20 cellular contexts compared by ENCODE assay signal in genomic region chrX:101655540-101655939, GRCh38. TPM values are rescaled to one million over a fixed set of nuclear protein-coding genes. Genes with fewer than 3 reads are reported as not detected.
DNase-seq lines count a peak whose midpoint lies in the region; ATAC-seq, FAIRE-seq and TF ChIP-seq lines count a peak whose summit lies in the region.
"Had no signal": no experiment of that assay in that cellular context is flagged by ENCODE, and none has a peak within 500 bp of the region (broad histone marks: within the 10 kb centered on the region; RNA-seq: fewer than 3 reads in every experiment).

No MANE protein-coding gene starts in this region.

- no peaks in the 10 kb centered on the region for H3K79me2 ChIP-seq in Karpas-422 (ENCODE audit: low read length)
- H3K79me2 ChIP-seq in GM12878 (ENCODE audit: control insufficient read depth, insufficient read depth, low read length), result no peaks in the 10 kb centered on the region

- H3K36me3 Mint-ChIP-seq in activated naive CD4-positive, alpha-beta T cell treated with anti-CD3 and anti-CD28 coated beads, Interleukin-2, amount 10 ng/mL, durations not matched to agents 7 days and 5 days, result no peaks in the 10 kb centered on the region

- H3K27ac ChIP-seq in Karpas-422 (ENCODE audit: low read length), result no peak overlapping the region
- no peak overlapping the region for H3K27ac ChIP-seq in GM12878 (ENCODE audit: control insufficient read depth, insufficient read depth)
- H3K27ac ChIP-seq in small intestine (ENCODE audit: low read depth in 1 of 2, low read length in 1 of 2), result no peak overlapping the region
- H3K27ac ChIP-seq: esophagus squamous epithelium, neutrophil, vagina had no signal

- H3K27me3 ChIP-seq in Karpas-422 (ENCODE audit: low read length), result no peaks in the 10 kb centered on the region
- no peaks in the 10 kb centered on the region for H3K27me3 ChIP-seq in GM12878 (replicated peaks in 1 of 2; ENCODE audit: control insufficient read depth in 2 of 2, insufficient read depth in 2 of 2, low read length in 1 of 2)
- H3K27me3 ChIP-seq in small intestine (ENCODE audit: control insufficient read depth in 2 of 2, insufficient read depth in 2 of 2, low read length in 2 of 2), result no peaks in the 10 kb centered on the region
- H3K27me3 ChIP-seq: esophagus squamous epithelium, vagina had no signal

- FAIRE-seq in GM12878 (lab: Jason Lieb, UNC), result no peak
- FAIRE-seq in small intestine (lab: Jason Lieb, UNC), result no peak
- FAIRE-seq: H1, HTR-8/SVneo had no signal

- no peak overlapping the region for H2AFZ ChIP-seq in Karpas-422 (ENCODE audit: low read length)
- no peak overlapping the region for H2AFZ ChIP-seq in GM12878 (ENCODE audit: control insufficient read depth, low read depth, low read length)

- peaks cover 29% of the 10 kb centered on the region for H3K4me1 Mint-ChIP-seq in activated naive CD4-positive, alpha-beta T cell treated with anti-CD3 and anti-CD28 coated beads, Interleukin-2, amount 10 ng/mL, durations not matched to agents 7 days and 5 days

- H3K27ac Mint-ChIP-seq in activated naive CD4-positive, alpha-beta T cell treated with anti-CD3 and anti-CD28 coated beads, Interleukin-2, amount 10 ng/mL, durations not matched to agents 7 days and 5 days, result peak overlapping the region; percentile 66
- H3K27ac Mint-ChIP-seq: activated CD4-positive, alpha-beta memory T cell treated with anti-CD3 and anti-CD28 coated beads, Interleukin-2, amount 10 ng/mL, durations not matched to agents 7 days and 5 days had no signal

- ATAC-seq in GM12878, result peak; percentile 33; the same call in 1 of the 3 replicates
- ATAC-seq in GM19452 (IDR thresholded peaks at IDR 0.05; ENCODE audit: unreplicated experiment), result no peak
- no peak for ATAC-seq in HG03439 (IDR thresholded peaks at IDR 0.05; ENCODE audit: unreplicated experiment)

- H3K9me3 ChIP-seq in Karpas-422 (ENCODE audit: low read length) (no peaks in the 10 kb centered on the region), GM12878 (replicated peaks; ENCODE audit: control insufficient read depth, insufficient read depth, low read length) (no peaks in the 10 kb centered on the region), small intestine (ENCODE audit: control insufficient read depth, low read depth) (no peaks in the 10 kb centered on the region)
- H3K9me3 ChIP-seq: esophagus squamous epithelium, neutrophil, vagina had no signal

- no peak for TF ChIP-seq RAD21 in GM12878 (IDR thresholded peaks at IDR 0.05; ENCODE audit: insufficient read depth, low read depth, low read length)

- CTCF ChIA-PET in activated naive CD4-positive, alpha-beta T cell treated with anti-CD3 and anti-CD28 coated beads, Interleukin-2, amount 10 ng/mL, durations not matched to agents 7 days and 5 days (lab: Charles Lee), result no interaction called here
- CTCF ChIA-PET in GM12878 (lab: Yijun Ruan, JAX), result no interaction called here

- H3K4me2 ChIP-seq in Karpas-422 (ENCODE audit: low read depth, low read length, poor library complexity, severe bottlenecking) (peak overlapping the region; percentile 17), GM12878 (ENCODE audit: control insufficient read depth, insufficient read depth) (no peak overlapping the region)

- POLR2A ChIA-PET in GM12878 (lab: Charles Lee), result no interaction called here

- DNase-seq in activated naive CD4-positive, alpha-beta T cell treated with anti-CD3 and anti-CD28 coated beads, Interleukin-2, amount 10 ng/mL, durations not matched to agents 7 days and 5 days, result no peak
- DNase-seq in activated naive CD4-positive, alpha-beta T cell treated with Interleukin-2 at 50 U/mL for 16 hours, result no peak
- DNase-seq in Karpas-422, result peak; percentile 42
- DNase-seq in GM12878 (ENCODE audit: low read depth, low spot score), result no peak
- peak; percentile 10 for DNase-seq in small intestine
- no peak for DNase-seq in NCI-H2196 treated with DMSO at 0.1 percent for 48 hours (lab: John Stamatoyannopoulos, UW; ENCODE audit: unreplicated experiment)
- DNase-seq: activated CD4-positive, alpha-beta memory T cell treated with anti-CD3 and anti-CD28 coated beads, Interleukin-2, amount 10 ng/mL, durations not matched to agents 7 days and 5 days; DND-41; effector CD8-positive, alpha-beta T cell; esophagus squamous epithelium; NCI-H1105; NCI-H526; SHP77; T-helper 1 cell had no signal

- RAD21 ChIA-PET in GM12878 (lab: Charles Lee; ENCODE audit: unreplicated experiment), result no interaction called here

- no peak for TF ChIP-seq EP300 in GM12878 (IDR thresholded peaks at IDR 0.05; ENCODE audit: borderline replicate concordance in 1 of 2, control insufficient read depth in 1 of 2, low read depth in 2 of 2, low read length in 2 of 2)

- H3K36me3 ChIP-seq in Karpas-422 (ENCODE audit: insufficient read depth, low read length) (no peaks in the 10 kb centered on the region), GM12878 (ENCODE audit: control insufficient read depth in 2 of 2, insufficient read depth in 2 of 2, low read length in 1 of 2) (no peaks in the 10 kb centered on the region), small intestine (ENCODE audit: control insufficient read depth in 2 of 2, insufficient read depth in 2 of 2, low read length in 2 of 2) (no peaks in the 10 kb centered on the region)
- H3K36me3 ChIP-seq: neutrophil, vagina had no signal

- no peaks in the 10 kb centered on the region for H4K20me1 ChIP-seq in Karpas-422 (ENCODE audit: insufficient read depth, low read depth, low read length)
- H4K20me1 ChIP-seq in GM12878 (ENCODE audit: control insufficient read depth, insufficient read depth), result no peaks in the 10 kb centered on the region

- no TSS peak for BruUV-seq in GM12878 (replicated peaks; lab: Mats Ljungman, UMichigan)

- H3K9me3 Mint-ChIP-seq in activated naive CD4-positive, alpha-beta T cell treated with anti-CD3 and anti-CD28 coated beads, Interleukin-2, amount 10 ng/mL, durations not matched to agents 7 days and 5 days, result no peaks in the 10 kb centered on the region
- H3K9me3 Mint-ChIP-seq: activated CD4-positive, alpha-beta memory T cell treated with anti-CD3 and anti-CD28 coated beads, Interleukin-2, amount 10 ng/mL, durations not matched to agents 7 days and 5 days had no signal

- SMC1A ChIA-PET in GM12878 (lab: Charles Lee; ENCODE audit: uncharacterized antibody, unreplicated experiment), result interaction anchor here (1.7 kb wide), 1 partner anchor 11 kb away, joined by 4 read pairs; no protein-coding TSS in a partner anchor

- 43% methylated on average over 3 of the region's 3 CpGs for WGBS in GM12878 (ENCODE audit: insufficient coverage, insufficient replicate concordance, low lambda C conversion rate, missing lambda C conversion rate)
- WGBS in small intestine, 3 donors, result 20 to 33% (median 27%) methylated on average over 3 of the region's 3 CpGs

- H3K4me1 ChIP-seq in Karpas-422 (ENCODE audit: low read length) (no peaks in the 10 kb centered on the region), GM12878 (ENCODE audit: control insufficient read depth, insufficient read depth, low read length) (no peaks in the 10 kb centered on the region), small intestine (ENCODE audit: control insufficient read depth in 2 of 2, insufficient read depth in 1 of 2, low read depth in 1 of 2, low read length in 1 of 2) (no peaks in the 10 kb centered on the region)

- no peak for TF ChIP-seq POLR2A in GM12878 (IDR thresholded peaks at IDR 0.05; ENCODE audit: low read depth, low read length)

- H3K27me3 Mint-ChIP-seq in activated naive CD4-positive, alpha-beta T cell treated with anti-CD3 and anti-CD28 coated beads, Interleukin-2, amount 10 ng/mL, durations not matched to agents 7 days and 5 days, result peaks cover 6% of the 10 kb centered on the region

- no peak overlapping the region for H3K9ac ChIP-seq in Karpas-422 (ENCODE audit: low read length)
- H3K9ac ChIP-seq in GM12878 (ENCODE audit: control insufficient read depth, insufficient read depth, low read length), result no peak overlapping the region

- intact Hi-C loops in GM12878 (cut with micrococcal nuclease; ENCODE audit: unreplicated experiment), result no loop called here

- H3K4me3 ChIP-seq in Karpas-422 (ENCODE audit: low read length) (no peak overlapping the region), GM12878 (no peak overlapping the region), small intestine (ENCODE audit: low read depth in 1 of 2, low read length in 2 of 2) (no peak overlapping the region)
- H3K4me3 ChIP-seq: esophagus squamous epithelium, vagina had no signal

- H3K4me3 Mint-ChIP-seq in activated naive CD4-positive, alpha-beta T cell treated with anti-CD3 and anti-CD28 coated beads, Interleukin-2, amount 10 ng/mL, durations not matched to agents 7 days and 5 days, result peak overlapping the region; percentile 45
- H3K4me3 Mint-ChIP-seq: activated CD4-positive, alpha-beta memory T cell treated with anti-CD3 and anti-CD28 coated beads, Interleukin-2, amount 10 ng/mL, durations not matched to agents 7 days and 5 days had no signal

- in situ Hi-C loops in GM12878 (cut with MboI), result no loop called here

- H3K9me2 ChIP-seq in Karpas-422 (replicated peaks; ENCODE audit: insufficient read depth, low read length), result no peaks in the 10 kb centered on the region

- TF ChIP-seq CTCF in GM12878 (IDR thresholded peaks at IDR 0.05 in 2 of 3, conservative IDR thresholded peaks at IDR 0.05 in 1 of 3; ENCODE audit: control insufficient read depth in 2 of 3, extremely low read depth in 1 of 3, insufficient read depth in 1 of 3, low read depth in 3 of 3, low read length in 3 of 3), result no peak

RNA-seq across cellular contexts. Expression of gene ARMCX2, which starts 4.1 kb away (rescaled TPM):
- not detected in 2 replicates for total RNA-seq in Karpas-422 (2014; rRNA removed; shearing (Covaris generic); ENCODE audit: low replicate concordance)
- 10.4 and 14.5 TPM in 2 replicates for total RNA-seq in GM12878 (2013; cell fraction: nucleolus; rRNA removed)
- total RNA-seq in GM12878 (2014; rRNA removed), result 21.1 and 22.0 TPM in 2 replicates
- total RNA-seq in GM12878 (2014; rRNA removed; fragmentation: Illumina TruSeq; extraction: Trizol), result 15.0 and 19.8 TPM in 2 replicates
- total RNA-seq in GM12878 (2021), result 23.7 and 25.6 TPM in 2 replicates
- 9.9 TPM for polyA plus RNA-seq in GM12878 (2011; ENCODE audit: low read depth)
- polyA plus RNA-seq in GM12878 (2011; rRNA removed), result 0.23 and 0.26 TPM in 2 replicates
- polyA plus RNA-seq in GM12878 (2011; cell fraction: cytosol; rRNA removed), result 0.07 and 0.17 TPM in 2 replicates
- polyA plus RNA-seq in GM12878 (2011; cell fraction: nucleus; rRNA removed), result 0.07 and 0.10 TPM in 2 replicates
- polyA plus RNA-seq in GM12878 (2012), result 14.4 and 21.9 TPM in 2 replicates
- 23.2 and 25.5 TPM in 2 replicates for polyA plus RNA-seq in GM12878 (2014; fragmentation: Illumina TruSeq; extraction: Trizol)
- polyA plus RNA-seq in GM12878 (2014; fragmentation: Nextera tagmentation; extraction: Ambion mirVana), result 1 to 10 TPM; 3.9 to 6.2 TPM
- polyA plus RNA-seq in GM12878 (2014; rRNA removed), result 15.1 and 18.3 TPM in 2 replicates
- polyA plus RNA-seq in GM12878 (2016; fragmentation: Nextera tagmentation; extraction: Ambion mirVana), result 1 to 10 TPM; 6.0 to 8.1 TPM
- 0.37 TPM in 1 of 2 replicates, not detected in the other for polyA minus RNA-seq in GM12878 (2011; rRNA and poly(A)+ RNA removed)
- not detected in 2 replicates for polyA minus RNA-seq in GM12878 (2011; cell fraction: cytosol; rRNA and poly(A)+ RNA removed)
- not detected in 2 replicates for polyA minus RNA-seq in GM12878 (2011; cell fraction: nucleus; rRNA and poly(A)+ RNA removed)
- polyA plus RNA-seq in small intestine, result 10 to 100 TPM in 1 of 3 donors, under 1 TPM in 2; 0.45 to 10.2 (median 0.54) TPM

RNA-seq across cellular contexts. Expression of gene ARMCX3, which starts 32.6 kb away (rescaled TPM):
- total RNA-seq in Karpas-422 (2014; rRNA removed; shearing (Covaris generic); ENCODE audit: low replicate concordance), result 21.4 and 22.2 TPM in 2 replicates
- 35.8 and 37.1 TPM in 2 replicates for total RNA-seq in GM12878 (2013; cell fraction: nucleolus; rRNA removed)
- total RNA-seq in GM12878 (2014; rRNA removed) (19.1 and 21.4 TPM in 2 replicates), GM12878 (2014; rRNA removed; fragmentation: Illumina TruSeq; extraction: Trizol) (23.0 and 24.6 TPM in 2 replicates), GM12878 (2021) (24.0 TPM in 2 replicates)
- 25.7 TPM for polyA plus RNA-seq in GM12878 (2011; ENCODE audit: low read depth)
- polyA plus RNA-seq in GM12878 (2011; rRNA removed) (29.2 and 46.0 TPM in 2 replicates), GM12878 (2014; fragmentation: Illumina TruSeq; extraction: Trizol) (29.4 and 32.1 TPM in 2 replicates), GM12878 (2014; fragmentation: Nextera tagmentation; extraction: Ambion mirVana) (1 to 10 TPM; 5.3 to 9.2 TPM), GM12878 (2014; rRNA removed) (23.9 and 24.0 TPM in 2 replicates), GM12878 (2016; fragmentation: Nextera tagmentation; extraction: Ambion mirVana) (10 to 100 TPM; 35.5 to 44.3 TPM), small intestine (10 to 100 TPM in 1 of 3 donors, 1 to 10 TPM in 2; 8.9 to 28.1 (median 9.4) TPM)
- polyA plus RNA-seq in GM12878 (2011; cell fraction: cytosol; rRNA removed), result 18.0 and 19.7 TPM in 2 replicates
- polyA plus RNA-seq in GM12878 (2011; cell fraction: nucleus; rRNA removed), result 48.3 and 60.6 TPM in 2 replicates
- polyA plus RNA-seq in GM12878 (2012), result 40.5 and 46.0 TPM in 2 replicates
- 17.7 and 19.5 TPM in 2 replicates for polyA minus RNA-seq in GM12878 (2011; rRNA and poly(A)+ RNA removed)
- polyA minus RNA-seq in GM12878 (2011; cell fraction: cytosol; rRNA and poly(A)+ RNA removed), result 11.4 and 12.2 TPM in 2 replicates
- polyA minus RNA-seq in GM12878 (2011; cell fraction: nucleus; rRNA and poly(A)+ RNA removed), result 29.1 and 29.4 TPM in 2 replicates

RNA-seq across cellular contexts. Expression of gene ARMCX6, which starts 37.7 kb away (rescaled TPM):
- 43.1 and 57.2 TPM in 2 replicates for total RNA-seq in Karpas-422 (2014; rRNA removed; shearing (Covaris generic); ENCODE audit: low replicate concordance)
- total RNA-seq in GM12878 (2013; cell fraction: nucleolus; rRNA removed), result 23.3 and 25.1 TPM in 2 replicates
- total RNA-seq in GM12878 (2014; rRNA removed), result 37.5 and 53.9 TPM in 2 replicates
- 34.7 and 35.1 TPM in 2 replicates for total RNA-seq in GM12878 (2014; rRNA removed; fragmentation: Illumina TruSeq; extraction: Trizol)
- 42.8 and 44.6 TPM in 2 replicates for total RNA-seq in GM12878 (2021)
- polyA plus RNA-seq in GM12878 (2011; ENCODE audit: low read depth), result 42.0 TPM
- 68.3 and 70.7 TPM in 2 replicates for polyA plus RNA-seq in GM12878 (2011; rRNA removed)
- 43.6 and 49.1 TPM in 2 replicates for polyA plus RNA-seq in GM12878 (2011; cell fraction: cytosol; rRNA removed)
- 58.3 and 73.8 TPM in 2 replicates for polyA plus RNA-seq in GM12878 (2011; cell fraction: nucleus; rRNA removed)
- 46.9 and 54.1 TPM in 2 replicates for polyA plus RNA-seq in GM12878 (2012)
- polyA plus RNA-seq in GM12878 (2014; fragmentation: Illumina TruSeq; extraction: Trizol), result 57.8 and 71.2 TPM in 2 replicates
- polyA plus RNA-seq in GM12878 (2014; fragmentation: Nextera tagmentation; extraction: Ambion mirVana), result 10 to 100 TPM; 60.3 to 72.3 TPM
- polyA plus RNA-seq in GM12878 (2014; rRNA removed), result 50.3 and 56.5 TPM in 2 replicates
- 10 to 100 TPM; 41.0 to 46.9 TPM for polyA plus RNA-seq in GM12878 (2016; fragmentation: Nextera tagmentation; extraction: Ambion mirVana)
- 13.5 and 15.0 TPM in 2 replicates for polyA minus RNA-seq in GM12878 (2011; rRNA and poly(A)+ RNA removed)
- 2.6 and 5.7 TPM in 2 replicates for polyA minus RNA-seq in GM12878 (2011; cell fraction: cytosol; rRNA and poly(A)+ RNA removed)
- 9.2 and 9.3 TPM in 2 replicates for polyA minus RNA-seq in GM12878 (2011; cell fraction: nucleus; rRNA and poly(A)+ RNA removed)
- polyA plus RNA-seq in small intestine, result 10 to 100 TPM in 2 of 3 donors, 1 to 10 TPM in 1; 6.5 to 19.9 (median 16.8) TPM

Comparison
In these comparisons a context has a peak if more than half of its experiments do, and no peak if none do; other contexts are left out.
1. DNase-seq: peak in Karpas-422 (single experiment) and small intestine (single experiment); none in activated naive CD4-positive, alpha-beta T cell treated with anti-CD3 and anti-CD28 coated beads, Interleukin-2, amount 10 ng/mL, durations not matched to agents 7 days and 5 days (single experiment), activated naive CD4-positive, alpha-beta T cell treated with Interleukin-2 at 50 U/mL for 16 hours (single experiment), GM12878 (single experiment) and NCI-H2196 treated with DMSO at 0.1 percent for 48 hours (single experiment).
2. RNA of gene ARMCX2, which starts 4.1 kb away (total RNA-seq): 10.4 to 25.6 TPM in GM12878; not detected in Karpas-422; every median in the first group is over 10 times any median in the second.